9 cellular contexts compared by ENCODE assay signal in the genomic region with DNA sequence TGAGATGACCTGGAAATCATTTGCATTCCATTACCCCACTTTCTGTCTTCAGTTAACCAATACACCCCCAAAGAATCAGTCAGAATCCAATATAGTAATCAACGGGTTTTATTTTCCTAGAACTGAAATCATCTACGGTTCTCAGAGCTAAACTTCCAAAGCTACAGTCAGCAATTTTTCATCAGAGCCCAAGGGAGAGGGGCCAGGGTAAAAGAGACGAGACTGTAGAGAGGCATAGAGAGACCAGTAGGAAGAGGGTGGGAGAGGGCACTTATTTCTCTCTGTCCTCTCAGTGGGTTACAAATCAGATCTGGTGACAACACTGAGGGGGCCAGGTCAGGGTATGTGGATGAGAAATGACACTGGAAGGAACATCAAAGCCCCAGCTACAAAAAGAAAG. TPM values are rescaled to one million over a fixed set of nuclear protein-coding genes. Genes with fewer than 3 reads are reported as not detected.
DNase-seq lines count a peak whose midpoint lies in the region; ATAC-seq, FAIRE-seq and TF ChIP-seq lines count a peak whose summit lies in the region.
"Had no signal": no experiment of that assay in that cellular context is flagged by ENCODE, and none has a peak within 500 bp of the region (broad histone marks: within the 10 kb centered on the region; RNA-seq: fewer than 3 reads in every experiment).

No MANE protein-coding gene starts in this region.

- no peak overlapping the region for H4K8ac ChIP-seq in mesenchymal stem cell (ENCODE audit: low read length)

- peak overlapping the region; percentile 32 for H2AK5ac ChIP-seq in mesenchymal stem cell (ENCODE audit: low read length, severe bottlenecking)

- TF ChIP-seq CTCF in cardiac muscle cell (IDR thresholded peaks at IDR 0.05; ENCODE audit: low read depth, low read length) = no peak
- TF ChIP-seq CTCF in type B pancreatic cell (conservative IDR thresholded peaks at IDR 0.05) = no peak

- H2AFZ ChIP-seq in mesenchymal stem cell (ENCODE audit: low read depth, low read length) = no peak overlapping the region

- H3K9me3 ChIP-seq in cardiac muscle cell (ENCODE audit: low read depth) (no peaks in the 10 kb centered on the region), mesenchymal stem cell (ENCODE audit: control insufficient read depth, low read length) (no peaks in the 10 kb centered on the region), small intestine (ENCODE audit: control insufficient read depth, low read depth) (no peaks in the 10 kb centered on the region)

- peaks cover 94% of the 10 kb centered on the region for H3K36me3 Mint-ChIP-seq in activated T-helper 17 cell treated with anti-CD3 and anti-CD28 coated beads, Interleukin-2, amount 50 U/mL, for 72 hours (ENCODE audit: low read depth)
- peaks cover 18% of the 10 kb centered on the region for H3K36me3 Mint-ChIP-seq in type B pancreatic cell

- H3K36me3 ChIP-seq in cardiac muscle cell = peaks cover 5% of the 10 kb centered on the region
- peaks cover 47 to 60% of the 10 kb centered on the region in 2 experiments for H3K36me3 ChIP-seq in mesenchymal stem cell (ENCODE audit: control insufficient read depth in 1 of 2, insufficient read depth in 2 of 2, low read depth in 1 of 2, low read length in 2 of 2)
- peaks cover 13 to 21% of the 10 kb centered on the region in 2 donors for H3K36me3 ChIP-seq in small intestine (ENCODE audit: control insufficient read depth in 2 of 2, insufficient read depth in 2 of 2, low read length in 2 of 2)

- H3K4me1 Mint-ChIP-seq in activated T-helper 17 cell treated with anti-CD3 and anti-CD28 coated beads, Interleukin-2, amount 50 U/mL, for 72 hours = peaks cover 32% of the 10 kb centered on the region
- peaks cover 41% of the 10 kb centered on the region for H3K4me1 Mint-ChIP-seq in type B pancreatic cell (ENCODE audit: unreplicated experiment)

- no peak overlapping the region for H3K14ac ChIP-seq in mesenchymal stem cell (ENCODE audit: low read length in 2 of 2)

- no peaks in the 10 kb centered on the region for H3K27me3 Mint-ChIP-seq in activated T-helper 17 cell treated with anti-CD3 and anti-CD28 coated beads, Interleukin-2, amount 50 U/mL, for 72 hours
- no peaks in the 10 kb centered on the region for H3K27me3 Mint-ChIP-seq in type B pancreatic cell

- WGBS in mesenchymal stem cell = 100% methylated on average over 2 of the region's 3 CpGs
- WGBS in small intestine, 3 donors = 72 to 78% (median 75%) methylated on average over 3 of the region's 3 CpGs

- peak; percentile 23 for ATAC-seq in activated T-helper 17 cell treated with anti-CD3 and anti-CD28 coated beads, Interleukin-2, amount 50 U/mL, for 72 hours (replicated peaks)
- ATAC-seq in HG03175 (IDR thresholded peaks at IDR 0.05; ENCODE audit: unreplicated experiment) = no peak

- H3K4me3 Mint-ChIP-seq in activated T-helper 17 cell treated with anti-CD3 and anti-CD28 coated beads, Interleukin-2, amount 50 U/mL, for 72 hours = peak overlapping the region; percentile 98
- peak overlapping the region; percentile 46 for H3K4me3 Mint-ChIP-seq in type B pancreatic cell

- H3K9ac ChIP-seq in mesenchymal stem cell (ENCODE audit: low read length) = peak overlapping the region; percentile 74

- H3K4me1 ChIP-seq in cardiac muscle cell (ENCODE audit: low read depth) (peaks cover 11% of the 10 kb centered on the region), mesenchymal stem cell (ENCODE audit: control insufficient read depth, insufficient read depth, low read depth, low read length) (peaks cover 20% of the 10 kb centered on the region), small intestine (ENCODE audit: control insufficient read depth in 2 of 2, insufficient read depth in 1 of 2, low read depth in 1 of 2, low read length in 1 of 2) (peaks cover 7 to 10% of the 10 kb centered on the region in 2 donors)

- no peaks in the 10 kb centered on the region for H3K9me3 Mint-ChIP-seq in activated T-helper 17 cell treated with anti-CD3 and anti-CD28 coated beads, Interleukin-2, amount 50 U/mL, for 72 hours
- no peaks in the 10 kb centered on the region for H3K9me3 Mint-ChIP-seq in type B pancreatic cell

- peaks cover 18% of the 10 kb centered on the region for H3K79me1 ChIP-seq in mesenchymal stem cell (replicated peaks; ENCODE audit: low read length, poor library complexity, severe bottlenecking)

- H3K4me3 ChIP-seq in cardiac muscle cell (no peak overlapping the region), mesenchymal stem cell (ENCODE audit: insufficient read depth in 1 of 2, low read depth in 1 of 2, low read length in 2 of 2) (no peak overlapping the region), small intestine (ENCODE audit: low read depth in 1 of 2, low read length in 2 of 2) (no peak overlapping the region)

- H2BK15ac ChIP-seq in mesenchymal stem cell (ENCODE audit: low read depth, poor library complexity, severe bottlenecking) = no peak overlapping the region

- FAIRE-seq in small intestine (lab: Jason Lieb, UNC) = no peak

- no peak overlapping the region for H3K4me2 ChIP-seq in mesenchymal stem cell (ENCODE audit: low read length, poor library complexity, severe bottlenecking)

- H3K4ac ChIP-seq in mesenchymal stem cell (ENCODE audit: low read depth in 1 of 2, low read length in 2 of 2) = no peak overlapping the region

- no peak overlapping the region for H2BK5ac ChIP-seq in mesenchymal stem cell (ENCODE audit: low read depth, low read length, poor library complexity, severe bottlenecking)

- no peak overlapping the region for H3K23ac ChIP-seq in mesenchymal stem cell (ENCODE audit: low read length in 2 of 2)

- H3K27ac Mint-ChIP-seq in activated T-helper 17 cell treated with anti-CD3 and anti-CD28 coated beads, Interleukin-2, amount 50 U/mL, for 72 hours = peak overlapping the region; percentile 88
- H3K27ac Mint-ChIP-seq in type B pancreatic cell = peak overlapping the region; percentile 96

- H4K91ac ChIP-seq in mesenchymal stem cell (ENCODE audit: low read length) = no peak overlapping the region

- no peak overlapping the region for H2BK12ac ChIP-seq in mesenchymal stem cell (ENCODE audit: low read length in 2 of 2)

- H3K27me3 ChIP-seq in cardiac muscle cell (no peaks in the 10 kb centered on the region), mesenchymal stem cell (ENCODE audit: control insufficient read depth in 1 of 2, insufficient read depth in 1 of 2, low read length in 2 of 2) (no peaks in the 10 kb centered on the region), small intestine (ENCODE audit: control insufficient read depth in 2 of 2, insufficient read depth in 2 of 2, low read length in 2 of 2) (no peaks in the 10 kb centered on the region)

- intact Hi-C loops in cardiac septum (cut with DNase I) = no loop called here

- DNase-seq in cardiac muscle cell (ENCODE audit: low read depth in 1 of 2, low spot score in 1 of 2) (no peak), cardiac septum (ENCODE audit: low spot score) (no peak), mesenchymal stem cell (no peak), type B pancreatic cell (ENCODE audit: extremely low spot score, unreplicated experiment) (no peak), small intestine (no peak)
- no peak for DNase-seq in stimulated activated naive CD4-positive, alpha-beta T cell (lab: John Stamatoyannopoulos, UW)
- DNase-seq: NCI-H446 had no signal

- peak overlapping the region; percentile 88 for H3K27ac ChIP-seq in cardiac muscle cell
- peak overlapping the region; percentile 22 for H3K27ac ChIP-seq in mesenchymal stem cell (ENCODE audit: low read length, poor library complexity, severe bottlenecking)
- H3K27ac ChIP-seq in small intestine (ENCODE audit: low read depth in 1 of 2, low read length in 1 of 2) = peak overlapping the region in 1 of 2 donors; percentile 90

- H3K18ac ChIP-seq in mesenchymal stem cell (ENCODE audit: low read depth in 1 of 2, low read length in 2 of 2) = no peak overlapping the region

- H2BK120ac ChIP-seq in mesenchymal stem cell (ENCODE audit: low read depth, low read length) = no peak overlapping the region

RNA-seq across cellular contexts. Expression of gene MRPL24, which starts 1.1 kb away (rescaled TPM):
- 34.9 and 54.1 TPM in 2 replicates for total RNA-seq in cardiac muscle cell
- 70.7 and 77.7 TPM in 2 replicates for polyA plus RNA-seq in cardiac muscle cell
- total RNA-seq in cardiac septum = 66.1 TPM
- 10 to 100 TPM; 58.8 to 67.0 TPM for total RNA-seq in activated T-helper 17 cell treated with anti-CD3 and anti-CD28 coated beads, Interleukin-2, amount 50 U/mL, for 72 hours
- polyA plus RNA-seq in mesenchymal stem cell (2013, experiment 1 of 2) = 65.7 TPM
- 64.7 TPM for polyA plus RNA-seq in mesenchymal stem cell (2013, experiment 2 of 2)
- total RNA-seq in type B pancreatic cell (ENCODE audit: low replicate concordance) = 47.4 and 58.6 TPM in 2 replicates
- polyA plus RNA-seq in small intestine = 100 to 1,000 TPM in 1 of 3 donors, 10 to 100 TPM in 2; 57.7 to 102 (median 59.2) TPM

RNA-seq across cellular contexts. Expression of gene HDGF, which starts 9.5 kb away (rescaled TPM):
- total RNA-seq in cardiac muscle cell = 207 and 480 TPM in 2 replicates
- 176 and 238 TPM in 2 replicates for polyA plus RNA-seq in cardiac muscle cell
- total RNA-seq in cardiac septum = 131 TPM
- 100 to 1,000 TPM; 270 to 361 TPM for total RNA-seq in activated T-helper 17 cell treated with anti-CD3 and anti-CD28 coated beads, Interleukin-2, amount 50 U/mL, for 72 hours
- polyA plus RNA-seq in mesenchymal stem cell (2013, experiment 1 of 2) = 156 TPM
- 154 TPM for polyA plus RNA-seq in mesenchymal stem cell (2013, experiment 2 of 2)
- total RNA-seq in type B pancreatic cell (ENCODE audit: low replicate concordance) = 249 and 270 TPM in 2 replicates
- polyA plus RNA-seq in small intestine = 100 to 1,000 TPM; 273 to 308 (median 280) TPM

RNA-seq across cellular contexts. Expression of gene ISG20L2, which starts 13.5 kb away (rescaled TPM):
- total RNA-seq in cardiac muscle cell (22.6 and 27.3 TPM in 2 replicates), cardiac septum (12.4 TPM), type B pancreatic cell (ENCODE audit: low replicate concordance) (35.3 and 42.0 TPM in 2 replicates)
- polyA plus RNA-seq in cardiac muscle cell (25.1 and 31.3 TPM in 2 replicates), small intestine (10 to 100 TPM; 12.5 to 16.6 (median 13.2) TPM)
- 10 to 100 TPM; 38.8 to 74.9 TPM for total RNA-seq in activated T-helper 17 cell treated with anti-CD3 and anti-CD28 coated beads, Interleukin-2, amount 50 U/mL, for 72 hours
- 26.8 TPM for polyA plus RNA-seq in mesenchymal stem cell (2013, experiment 1 of 2)
- polyA plus RNA-seq in mesenchymal stem cell (2013, experiment 2 of 2) = 25.1 TPM

RNA-seq across cellular contexts. Expression of gene METTL25B, which starts 13.7 kb away (rescaled TPM):
- total RNA-seq in cardiac muscle cell (22.8 and 25.4 TPM in 2 replicates), cardiac septum (14.7 TPM), type B pancreatic cell (ENCODE audit: low replicate concordance) (35.2 and 39.7 TPM in 2 replicates)
- polyA plus RNA-seq in cardiac muscle cell (19.5 and 20.9 TPM in 2 replicates), small intestine (10 to 100 TPM; 27.8 to 79.8 (median 41.1) TPM)
- total RNA-seq in activated T-helper 17 cell treated with anti-CD3 and anti-CD28 coated beads, Interleukin-2, amount 50 U/mL, for 72 hours = 10 to 100 TPM; 29.0 to 51.6 TPM
- polyA plus RNA-seq in mesenchymal stem cell (2013, experiment 1 of 2) = 12.1 TPM
- 11.3 TPM for polyA plus RNA-seq in mesenchymal stem cell (2013, experiment 2 of 2)

RNA-seq across cellular contexts. Expression of gene PRCC, which starts 25.3 kb away (rescaled TPM):
- total RNA-seq in cardiac muscle cell = 117 and 126 TPM in 2 replicates
- polyA plus RNA-seq in cardiac muscle cell = 118 and 150 TPM in 2 replicates
- total RNA-seq in cardiac septum = 44.5 TPM
- total RNA-seq in activated T-helper 17 cell treated with anti-CD3 and anti-CD28 coated beads, Interleukin-2, amount 50 U/mL, for 72 hours = 10 to 100 TPM; 54.0 to 76.7 TPM
- 74.5 TPM for polyA plus RNA-seq in mesenchymal stem cell (2013, experiment 1 of 2)
- 72.5 TPM for polyA plus RNA-seq in mesenchymal stem cell (2013, experiment 2 of 2)
- 79.1 and 81.8 TPM in 2 replicates for total RNA-seq in type B pancreatic cell (ENCODE audit: low replicate concordance)
- polyA plus RNA-seq in small intestine = 10 to 100 TPM; 45.2 to 55.0 (median 50.5) TPM
